Comparison of ENCODE assay signal across 1 cellular context in the genomic region with DNA sequence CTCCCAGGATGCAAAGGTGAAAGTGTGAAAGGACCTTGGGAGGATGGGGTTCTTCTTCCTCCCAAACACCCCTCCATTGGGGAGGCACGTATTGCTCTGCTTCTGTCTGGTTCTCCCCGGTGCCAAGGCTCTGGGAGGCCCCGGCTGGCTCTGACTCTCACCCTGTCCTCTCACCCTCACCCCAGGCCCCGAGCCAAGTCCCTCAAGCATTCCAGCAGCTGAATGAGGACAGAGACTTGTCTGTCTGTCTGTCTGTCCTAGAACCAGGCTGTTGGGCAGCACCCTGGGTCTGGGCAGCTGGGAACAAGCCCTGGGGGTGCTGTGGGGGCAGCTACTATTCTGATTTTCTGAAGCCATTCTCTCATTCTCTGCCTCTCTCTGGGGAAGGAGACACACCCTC. TPM values are rescaled to one million over a fixed set of nuclear protein-coding genes. Genes with fewer than 3 reads are reported as not detected.
"Had no signal": no experiment of that assay in that cellular context is flagged by ENCODE, and none has a peak within 500 bp of the region (broad histone marks: within the 10 kb centered on the region; RNA-seq: fewer than 3 reads in every experiment).

No MANE protein-coding gene starts in this region.

RNA-seq across cellular contexts. Expression of gene ADAMTS7, which starts 29.9 kb away (rescaled TPM):
- polyA plus RNA-seq: naive thymus-derived CD4-positive, alpha-beta T cell had no signal
